ENCODE assay signal across 15 cellular contexts in genomic region chr20:25626779-25627178, GRCh38. TPM values are rescaled to one million over a fixed set of nuclear protein-coding genes. Genes with fewer than 3 reads are reported as not detected.
A peak's percentile ranks its signal among the peaks of the same experiment; 100 is the strongest.
DNase-seq lines count a peak whose midpoint lies in the region; ATAC-seq and TF ChIP-seq lines count a peak whose summit lies in the region.
"Had no signal": no experiment of that assay in that cellular context is flagged by ENCODE, and none has a peak within 500 bp of the region (broad histone marks: within the 10 kb centered on the region; RNA-seq: fewer than 3 reads in every experiment).

No MANE protein-coding gene starts in this region.

- TF ChIP-seq CTCF in GM23338 (conservative IDR thresholded peaks at IDR 0.05; ENCODE audit: low read depth in 2 of 2) = no peak

- H3K27ac ChIP-seq in GM23338 (ENCODE audit: low read depth) = 0 out of 2 replicates have a peak overlapping the region, but pooled peaks have one; percentile 14
- peak overlapping the region; percentile 37 for H3K27ac ChIP-seq in mesendoderm (ENCODE audit: low read depth, low read length)
- no peak overlapping the region for H3K27ac ChIP-seq in CD8-positive, alpha-beta memory T cell (ENCODE audit: low read depth, low read length)
- H3K27ac ChIP-seq: A549, C4-2B, HL-60 had no signal

- H3K4me2 ChIP-seq in GM23338 = 0 out of 2 replicates have a peak overlapping the region, but pooled peaks have one; percentile 12
- H3K4me2 ChIP-seq in mesendoderm (ENCODE audit: low read length) = no peak overlapping the region
- H3K4me2 ChIP-seq: A549 had no signal

- H4K20me1 ChIP-seq in GM23338 (replicated peaks; ENCODE audit: insufficient read depth) = no peaks in the 10 kb centered on the region

- no peak overlapping the region for H3K4ac ChIP-seq in mesendoderm (ENCODE audit: low read depth, low read length)

- peaks cover 2% of the 10 kb centered on the region; the same call in 1 of the 2 replicates for H3F3A ChIP-seq in GM23338 (replicated peaks; ENCODE audit: low read depth)

- peak overlapping the region; percentile 37 for H3K56ac ChIP-seq in mesendoderm (ENCODE audit: low read length)

- POLR2A ChIA-PET in CD8-positive, alpha-beta memory T cell (lab: Charles Lee) = no interaction called here
- POLR2A ChIA-PET in activated CD4-positive, alpha-beta memory T cell treated with anti-CD3 and anti-CD28 coated beads, Interleukin-2, amount 10 ng/mL, durations not matched to agents 7 days and 5 days (lab: Charles Lee) = no interaction called here

- H3K23ac ChIP-seq in mesendoderm (ENCODE audit: low read length) = no peak overlapping the region

- H3K4me3 Mint-ChIP-seq in GM23338 = no peak overlapping the region
- peak overlapping the region in 1 of 7 donors; percentile 64 for H3K4me3 Mint-ChIP-seq in CD8-positive, alpha-beta memory T cell
- no peak overlapping the region for H3K4me3 Mint-ChIP-seq in activated CD4-positive, alpha-beta memory T cell treated with anti-CD3 and anti-CD28 coated beads, Interleukin-2, amount 10 ng/mL, durations not matched to agents 7 days and 5 days

- peak; percentile 26 for DNase-seq in ELF-1 (ENCODE audit: low read depth, low spot score)
- no peak for DNase-seq in GM23338 (ENCODE audit: low spot score)
- peak; percentile 15 for DNase-seq in RPMI7951 (ENCODE audit: low read depth)
- peak; percentile 84 for DNase-seq in mesendoderm
- no peak for DNase-seq in NCI-H187 treated with DMSO at 0.1 percent for 48 hours (lab: John Stamatoyannopoulos, UW)
- no peak for DNase-seq in CD8-positive, alpha-beta memory T cell
- no peak for DNase-seq in activated CD4-positive, alpha-beta memory T cell treated with anti-CD3 and anti-CD28 coated beads, Interleukin-2, amount 10 ng/mL, durations not matched to agents 7 days and 5 days
- DNase-seq: BE2C; Caco-2; CD4-positive, alpha-beta memory T cell; DMS53; HCEC 1CT had no signal

- H3K79me2 ChIP-seq in GM23338 (replicated peaks; ENCODE audit: insufficient read depth) = peaks cover 10% of the 10 kb centered on the region; the same call in 1 of the 2 replicates
- H3K79me2 ChIP-seq in mesendoderm (ENCODE audit: control insufficient read depth, insufficient read depth, low read length) = peaks cover 6% of the 10 kb centered on the region

- H2BK5ac ChIP-seq in mesendoderm (ENCODE audit: low read length) = no peak overlapping the region

- H3K27me3 Mint-ChIP-seq in GM23338 (ENCODE audit: insufficient read depth, low read depth, poor library complexity) = peaks cover 18% of the 10 kb centered on the region
- H3K27me3 Mint-ChIP-seq in CD8-positive, alpha-beta memory T cell = peaks cover 0 to 3% of the 10 kb centered on the region in 2 donors
- no peaks in the 10 kb centered on the region for H3K27me3 Mint-ChIP-seq in activated CD4-positive, alpha-beta memory T cell treated with anti-CD3 and anti-CD28 coated beads, Interleukin-2, amount 10 ng/mL, durations not matched to agents 7 days and 5 days
- H3K27me3 Mint-ChIP-seq: CD4-positive, alpha-beta memory T cell had no signal

- H3K27me3 ChIP-seq in GM23338 (ENCODE audit: insufficient read depth) = peaks cover 27% of the 10 kb centered on the region
- H3K27me3 ChIP-seq in mesendoderm (ENCODE audit: insufficient read depth, low read length, poor library complexity) = no peaks in the 10 kb centered on the region
- no peaks in the 10 kb centered on the region for H3K27me3 ChIP-seq in CD8-positive, alpha-beta memory T cell (ENCODE audit: insufficient read depth, low read length, poor library complexity, severe bottlenecking)
- H3K27me3 ChIP-seq: BE2C had no signal

- WGBS in mesendoderm (ENCODE audit: extremely low coverage, insufficient coverage, low lambda C conversion rate) = no CpG with 5 or more reads among the region's 9 CpGs

- H3K79me1 ChIP-seq in mesendoderm (ENCODE audit: low read length) = peaks cover 7% of the 10 kb centered on the region

- no peak overlapping the region for H4K5ac ChIP-seq in mesendoderm (ENCODE audit: low read length)

- no peak overlapping the region for H3K18ac ChIP-seq in mesendoderm (ENCODE audit: low read length)

- H3K9me3 ChIP-seq in CD8-positive, alpha-beta memory T cell (ENCODE audit: low read length) = no peaks in the 10 kb centered on the region
- H3K9me3 ChIP-seq: A549, BE2C, Caco-2 had no signal

- no peaks in the 10 kb centered on the region for H3K36me3 ChIP-seq in GM23338 (ENCODE audit: insufficient read depth)
- H3K36me3 ChIP-seq in mesendoderm (ENCODE audit: control insufficient read depth, insufficient read depth, low read length) = no peaks in the 10 kb centered on the region
- no peaks in the 10 kb centered on the region for H3K36me3 ChIP-seq in CD8-positive, alpha-beta memory T cell (ENCODE audit: insufficient read depth, low read length)
- H3K36me3 ChIP-seq: BE2C had no signal

- H4K8ac ChIP-seq in mesendoderm (ENCODE audit: low read depth, low read length) = no peak overlapping the region

- H3K4me3 ChIP-seq in GM23338 (no peak overlapping the region), mesendoderm (ENCODE audit: low read length) (no peak overlapping the region)
- no peak overlapping the region for H3K4me3 ChIP-seq in CD8-positive, alpha-beta memory T cell (ENCODE audit: low read length)
- H3K4me3 ChIP-seq: A549 had no signal

- H3K27ac Mint-ChIP-seq in GM23338 = no peak overlapping the region
- H3K27ac Mint-ChIP-seq in CD8-positive, alpha-beta memory T cell = no peak overlapping the region
- no peak overlapping the region for H3K27ac Mint-ChIP-seq in activated CD4-positive, alpha-beta memory T cell treated with anti-CD3 and anti-CD28 coated beads, Interleukin-2, amount 10 ng/mL, durations not matched to agents 7 days and 5 days
- H3K27ac Mint-ChIP-seq: CD4-positive, alpha-beta memory T cell had no signal

- H2BK120ac ChIP-seq in mesendoderm (ENCODE audit: low read depth, low read length) = no peak overlapping the region

- peaks cover 26% of the 10 kb centered on the region for H3K9me3 Mint-ChIP-seq in GM23338
- peaks cover 0 to 2% (median 0%) of the 10 kb centered on the region in 5 donors for H3K9me3 Mint-ChIP-seq in CD8-positive, alpha-beta memory T cell
- H3K9me3 Mint-ChIP-seq in activated CD4-positive, alpha-beta memory T cell treated with anti-CD3 and anti-CD28 coated beads, Interleukin-2, amount 10 ng/mL, durations not matched to agents 7 days and 5 days = peaks cover 21% of the 10 kb centered on the region

- H2AK5ac ChIP-seq in mesendoderm (ENCODE audit: low read length) = no peak overlapping the region

- ATAC-seq in GM23338 = no peak
- ATAC-seq: A549 had no signal

- peaks cover 28% of the 10 kb centered on the region for H3K4me1 Mint-ChIP-seq in GM23338
- peaks cover 19 to 23% (median 19%) of the 10 kb centered on the region in 3 donors for H3K4me1 Mint-ChIP-seq in CD8-positive, alpha-beta memory T cell
- peaks cover 25% of the 10 kb centered on the region for H3K4me1 Mint-ChIP-seq in activated CD4-positive, alpha-beta memory T cell treated with anti-CD3 and anti-CD28 coated beads, Interleukin-2, amount 10 ng/mL, durations not matched to agents 7 days and 5 days

- H2AFZ ChIP-seq in GM23338 = no peak overlapping the region

- H2BK15ac ChIP-seq in mesendoderm (replicated peaks; ENCODE audit: low read depth) = no peak overlapping the region

- no peaks in the 10 kb centered on the region for H3K9me2 ChIP-seq in GM23338 (ENCODE audit: insufficient read depth)

- H3K4me1 ChIP-seq in GM23338 (ENCODE audit: insufficient read depth) = peaks cover 24% of the 10 kb centered on the region
- H3K4me1 ChIP-seq in mesendoderm (ENCODE audit: control insufficient read depth, low read depth, low read length) = peaks cover 12% of the 10 kb centered on the region
- peaks cover 13% of the 10 kb centered on the region for H3K4me1 ChIP-seq in CD8-positive, alpha-beta memory T cell (ENCODE audit: insufficient read depth, low read length)
- H3K4me1 ChIP-seq: BE2C had no signal

- peaks cover 26% of the 10 kb centered on the region for H3K36me3 Mint-ChIP-seq in GM23338 (ENCODE audit: low read depth)
- H3K36me3 Mint-ChIP-seq in CD8-positive, alpha-beta memory T cell = peaks cover 0 to 8% (median 6%) of the 10 kb centered on the region in 3 donors
- peaks cover 24% of the 10 kb centered on the region for H3K36me3 Mint-ChIP-seq in activated CD4-positive, alpha-beta memory T cell treated with anti-CD3 and anti-CD28 coated beads, Interleukin-2, amount 10 ng/mL, durations not matched to agents 7 days and 5 days (ENCODE audit: low read depth)

- no peak overlapping the region for H3K9ac ChIP-seq in mesendoderm (ENCODE audit: low read length)

- CTCF ChIA-PET in CD8-positive, alpha-beta memory T cell (lab: Charles Lee) = no interaction called here
- CTCF ChIA-PET in activated CD4-positive, alpha-beta memory T cell treated with anti-CD3 and anti-CD28 coated beads, Interleukin-2, amount 10 ng/mL, durations not matched to agents 7 days and 5 days (lab: Charles Lee) = no interaction called here

TF ChIP-seq in GM23338, 12 proteins besides CTCF, POLR2A, EP300 and RAD21 (continues in another document):
- no peak for TF ChIP-seq JUNB (IDR thresholded peaks at IDR 0.05; ENCODE audit: unreplicated experiment)
- no peak for TF ChIP-seq EZH2phosphoT487 (IDR thresholded peaks at IDR 0.05; ENCODE audit: unreplicated experiment)

RNA-seq across cellular contexts. Expression of gene NANP, which starts 3.0 kb away (rescaled TPM):
- total RNA-seq in GM23338 (2014; rRNA removed; shearing (Covaris generic)) = 5.8 and 7.6 TPM in 2 replicates
- 3.2 and 3.9 TPM in 2 replicates for polyA plus RNA-seq in GM23338 (2016; fragmentation: Nextera tagmentation; extraction: Ambion mirVana)
- total RNA-seq in RPMI7951 (2014; rRNA removed; shearing (Covaris generic)) = 11.0 and 13.9 TPM in 2 replicates
- 7.5 TPM for polyA plus RNA-seq in mesendoderm (2013, experiment 1 of 2)
- polyA plus RNA-seq in mesendoderm (2013, experiment 2 of 2) = 7.7 TPM
- 1 to 10 TPM; 5.4 to 6.2 TPM for total RNA-seq in CD8-positive, alpha-beta memory T cell
- polyA plus RNA-seq in CD8-positive, alpha-beta memory T cell = 0.87 TPM
- total RNA-seq in activated CD4-positive, alpha-beta memory T cell treated with anti-CD3 and anti-CD28 coated beads, Interleukin-2, amount 10 ng/mL, durations not matched to agents 7 days and 5 days = 1 to 10 TPM; 5.2 to 5.5 TPM

RNA-seq across cellular contexts. Expression of gene NINL, which starts 41.4 kb away (rescaled TPM):
- 22.9 and 31.2 TPM in 2 replicates for total RNA-seq in GM23338 (2014; rRNA removed; shearing (Covaris generic))
- polyA plus RNA-seq in GM23338 (2016; fragmentation: Nextera tagmentation; extraction: Ambion mirVana) = 15.0 and 18.0 TPM in 2 replicates
- total RNA-seq in RPMI7951 (2014; rRNA removed; shearing (Covaris generic)) = 6.2 and 6.4 TPM in 2 replicates
- 9.5 TPM for polyA plus RNA-seq in mesendoderm (2013, experiment 1 of 2)
- polyA plus RNA-seq in mesendoderm (2013, experiment 2 of 2) = 9.8 TPM
- total RNA-seq in CD8-positive, alpha-beta memory T cell = 1 to 10 TPM in 1 of 2 experiments, under 1 TPM in 1; 0.77 to 1.5 TPM
- polyA plus RNA-seq in CD8-positive, alpha-beta memory T cell = 0.64 TPM
- 1 to 10 TPM; 2.5 to 2.8 TPM for total RNA-seq in activated CD4-positive, alpha-beta memory T cell treated with anti-CD3 and anti-CD28 coated beads, Interleukin-2, amount 10 ng/mL, durations not matched to agents 7 days and 5 days

Comparison
In these comparisons a context has a peak if more than half of its experiments do, and no peak if none do; other contexts are left out.
1. DNase-seq: peak in ELF-1 (single experiment), RPMI7951 (single experiment) and mesendoderm (single experiment); none in GM23338 (single experiment), NCI-H187 treated with DMSO at 0.1 percent for 48 hours (single experiment), CD8-positive, alpha-beta memory T cell (0 of 5) and activated CD4-positive, alpha-beta memory T cell treated with anti-CD3 and anti-CD28 coated beads, Interleukin-2, amount 10 ng/mL, durations not matched to agents 7 days and 5 days (single experiment).